In the genomic region with DNA sequence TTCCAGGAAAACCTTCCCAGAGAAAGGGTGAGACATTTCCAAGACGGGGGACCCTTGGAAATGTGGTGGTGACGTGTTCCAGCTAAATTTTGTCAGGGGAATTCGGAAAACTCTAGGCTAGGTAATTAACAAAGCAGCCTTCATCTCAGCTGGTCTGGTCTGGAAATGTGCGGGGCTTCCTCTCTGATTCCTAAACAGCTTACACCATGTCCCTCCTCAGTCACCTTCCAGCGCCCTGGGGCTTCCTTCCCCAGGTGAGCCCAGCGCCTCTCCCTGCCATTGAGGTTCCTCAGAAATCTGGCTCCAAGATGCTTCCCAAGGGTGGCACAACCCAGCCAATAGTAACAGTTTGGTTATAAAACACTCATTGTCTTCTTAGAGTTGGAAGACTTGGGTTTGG, we compare ENCODE assay signal across 8 cellular contexts. TPM values are rescaled to one million over a fixed set of nuclear protein-coding genes. Genes with fewer than 3 reads are reported as not detected.
DNase-seq lines count a peak whose midpoint lies in the region; ATAC-seq and TF ChIP-seq lines count a peak whose summit lies in the region.

No MANE protein-coding gene starts in this region.

- H3K9me3 ChIP-seq in BLaER1 treated with 17β-estradiol and CSF1 and Interleukin-3, amounts not matched to agents 10 nM and 100 nM (replicated peaks in 1 of 11): no peaks in the 10 kb centered on the region

- peak overlapping the region; percentile 94 for H3K4me3 Mint-ChIP-seq in natural killer cell treated with Interleukin-12 subunit alpha and Interleukin-12 subunit beta and Interleukin-15 and Interleukin-18, amount 100 ng/mL, for 72 hours

- DNase-seq in LNCaP clone FGC (ENCODE audit: low read depth) (no peak), dedifferentiated amniotic fluid mesenchymal stem cell (ENCODE audit: extremely low spot score) (no peak), DMS 273 treated with DMSO at 0.1 percent for 48 hours (lab: John Stamatoyannopoulos, UW) (no peak), amygdala (lab: John Stamatoyannopoulos, UW) (no peak)
- no peak for DNase-seq in natural killer cell treated with Interleukin-12 subunit alpha and Interleukin-12 subunit beta and Interleukin-15 and Interleukin-18, amount 100 ng/mL, for 72 hours (ENCODE audit: low spot score)

- peak overlapping the region; percentile 73 to 97 (median 94) for H3K27ac ChIP-seq in BLaER1 treated with 17β-estradiol and CSF1 and Interleukin-3, amounts not matched to agents 10 nM and 100 nM
- peak overlapping the region; percentile 89 for H3K27ac ChIP-seq in cingulate gyrus (ENCODE audit: low read depth, low read length)

- no peaks in the 10 kb centered on the region for H3K27me3 ChIP-seq in BLaER1 treated with 17β-estradiol and CSF1 and Interleukin-3, amounts not matched to agents 10 nM and 100 nM

- no peak for ATAC-seq in natural killer cell treated with Interleukin-12 subunit alpha and Interleukin-12 subunit beta and Interleukin-15 and Interleukin-18, amount 100 ng/mL, for 72 hours
- no peak for ATAC-seq in GM19023 (IDR thresholded peaks at IDR 0.05; ENCODE audit: unreplicated experiment)

- H3K4me1 Mint-ChIP-seq in natural killer cell treated with Interleukin-12 subunit alpha and Interleukin-12 subunit beta and Interleukin-15 and Interleukin-18, amount 100 ng/mL, for 72 hours (ENCODE audit: low read depth in 2 of 2): peaks cover 39 to 55% of the 10 kb centered on the region in 2 donors

- peaks cover 41 to 61% (median 46%) of the 10 kb centered on the region in 10 experiments for H3K4me1 ChIP-seq in BLaER1 treated with 17β-estradiol and CSF1 and Interleukin-3, amounts not matched to agents 10 nM and 100 nM

- no peak for TF ChIP-seq CTCF in LNCaP clone FGC (IDR thresholded peaks at IDR 0.05; ENCODE audit: control insufficient read depth, extremely low read depth, insufficient read depth)

- peak overlapping the region; percentile 69 to 92 (median 80) for H3K4me3 ChIP-seq in BLaER1 treated with 17β-estradiol and CSF1 and Interleukin-3, amounts not matched to agents 10 nM and 100 nM
- H3K4me3 ChIP-seq in LNCaP clone FGC (ENCODE audit: low read depth, low read length): peak overlapping the region; percentile 86

- H3K36me3 ChIP-seq in BLaER1 treated with 17β-estradiol and CSF1 and Interleukin-3, amounts not matched to agents 10 nM and 100 nM: peaks cover 27 to 48% (median 39%) of the 10 kb centered on the region in 11 experiments

- H3K9ac ChIP-seq in BLaER1 treated with 17β-estradiol and CSF1 and Interleukin-3, amounts not matched to agents 10 nM and 100 nM: peak overlapping the region; percentile 86 to 94 (median 91)

- peak overlapping the region; percentile 87 to 97 (median 96) for H3K4me2 ChIP-seq in BLaER1 treated with 17β-estradiol and CSF1 and Interleukin-3, amounts not matched to agents 10 nM and 100 nM

- H3K27me3 Mint-ChIP-seq in natural killer cell treated with Interleukin-12 subunit alpha and Interleukin-12 subunit beta and Interleukin-15 and Interleukin-18, amount 100 ng/mL, for 72 hours: no peaks in the 10 kb centered on the region

- peaks cover 0 to 29% (median 10%) of the 10 kb centered on the region in 11 experiments; a peak in 12 of 22 replicates for H4K20me1 ChIP-seq in BLaER1 treated with 17β-estradiol and CSF1 and Interleukin-3, amounts not matched to agents 10 nM and 100 nM

- peak overlapping the region; percentile 97 to 98 for H3K27ac Mint-ChIP-seq in natural killer cell treated with Interleukin-12 subunit alpha and Interleukin-12 subunit beta and Interleukin-15 and Interleukin-18, amount 100 ng/mL, for 72 hours

- no peaks in the 10 kb centered on the region for H3K9me3 Mint-ChIP-seq in natural killer cell treated with Interleukin-12 subunit alpha and Interleukin-12 subunit beta and Interleukin-15 and Interleukin-18, amount 100 ng/mL, for 72 hours

- H3K36me3 Mint-ChIP-seq in natural killer cell treated with Interleukin-12 subunit alpha and Interleukin-12 subunit beta and Interleukin-15 and Interleukin-18, amount 100 ng/mL, for 72 hours: peaks cover 12% of the 10 kb centered on the region

RNA-seq across cellular contexts. Expression of gene ACAD9, which starts 0.6 kb away (rescaled TPM):
- total RNA-seq in natural killer cell treated with Interleukin-12 subunit alpha and Interleukin-12 subunit beta and Interleukin-15 and Interleukin-18, amount 100 ng/mL, for 72 hours: 100 to 1,000 TPM in 1 of 2 donors, 10 to 100 TPM in 1; 50.6 to 143 TPM
